Comparison of ENCODE assay signal across 7 cellular contexts in the genomic region with DNA sequence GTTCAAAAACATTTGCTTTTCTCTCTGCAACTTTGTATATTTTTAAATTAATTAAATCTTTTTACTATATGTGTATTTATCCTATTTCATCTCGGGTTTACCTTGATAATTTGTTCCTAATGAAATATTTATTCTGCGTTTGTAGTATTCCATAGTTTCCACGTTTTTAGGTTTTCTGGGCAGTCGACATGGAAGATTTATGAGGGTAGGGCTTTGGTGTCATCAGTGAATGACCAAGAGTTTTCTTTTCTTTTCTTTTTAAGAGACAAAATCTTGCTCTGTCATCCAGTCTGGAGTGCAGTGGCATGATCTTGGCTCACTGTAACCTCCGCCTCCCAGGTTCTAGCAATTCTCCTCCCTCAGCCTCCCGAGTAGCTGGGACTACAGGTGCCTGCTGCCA.
"Had no signal": no experiment of that assay in that cellular context is flagged by ENCODE, and none has a peak within 500 bp of the region (broad histone marks: within the 10 kb centered on the region; RNA-seq: fewer than 3 reads in every experiment).

No MANE protein-coding gene starts in this region.

- H3K27me3 Mint-ChIP-seq: IgD-negative memory B cell had no signal

- DNase-seq: IMR-90, KBM-7, KG1 had no signal

- H3K27ac ChIP-seq: HL-60 had no signal

- FAIRE-seq: HepG2, HTR-8/SVneo had no signal

- H3K36me3 Mint-ChIP-seq: IgD-negative memory B cell had no signal

- ATAC-seq: HepG2 had no signal
